Comparison of ENCODE assay signal across 3 cellular contexts in genomic region chr2:179888642-179889041, GRCh38. TPM values are rescaled to one million over a fixed set of nuclear protein-coding genes. Genes with fewer than 3 reads are reported as not detected.
"Had no signal": no experiment of that assay in that cellular context is flagged by ENCODE, and none has a peak within 500 bp of the region (broad histone marks: within the 10 kb centered on the region; RNA-seq: fewer than 3 reads in every experiment).

No MANE protein-coding gene starts in this region.

RNA-seq across cellular contexts. Expression of gene ZNF385B, which starts 27.2 kb away (rescaled TPM):
- total RNA-seq: SJSA1; SK-MEL-5; T-helper 1 cell treated with Interleukin-12 subunit alpha and Interleukin-12 subunit beta and Interleukin-4 antibody, amounts not matched to agents 30 ng/mL and 1 ng/mL, for 36 hours had no signal
